Comparison of ENCODE assay signal across 27 cellular contexts in the genomic region with DNA sequence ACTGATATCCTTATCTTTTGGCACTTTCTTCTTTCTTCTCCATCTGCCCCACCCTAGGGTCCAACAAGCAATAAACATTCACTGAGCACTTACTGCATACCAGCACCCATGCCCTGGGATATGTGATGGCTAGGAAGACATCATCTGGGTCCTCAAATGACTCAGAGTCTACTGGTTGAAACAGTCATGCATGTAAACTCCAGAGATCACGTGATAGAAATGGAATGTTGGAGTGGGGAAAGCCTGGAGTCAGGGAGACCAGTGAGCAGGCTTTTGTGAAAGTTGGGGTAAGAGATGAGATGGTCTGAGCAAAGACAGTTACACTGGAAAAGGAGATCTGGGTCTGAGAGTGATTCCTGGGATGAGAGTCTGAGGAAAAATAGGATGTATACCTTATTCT.
DNase-seq lines count a peak whose midpoint lies in the region; ATAC-seq, FAIRE-seq and TF ChIP-seq lines count a peak whose summit lies in the region.
"Had no signal": no experiment of that assay in that cellular context is flagged by ENCODE, and none has a peak within 500 bp of the region (broad histone marks: within the 10 kb centered on the region; RNA-seq: fewer than 3 reads in every experiment).

No MANE protein-coding gene starts in this region.

- no peak overlapping the region for H4K91ac ChIP-seq in mesenchymal stem cell (ENCODE audit: low read length)

- H3K27me3 Mint-ChIP-seq in activated CD4-positive, alpha-beta memory T cell treated with anti-CD3 and anti-CD28 coated beads for 36 hours, result no peaks in the 10 kb centered on the region
- H3K27me3 Mint-ChIP-seq: activated naive CD8-positive, alpha-beta T cell treated with anti-CD3 and anti-CD28 coated beads, Interleukin-2, amount 50 U/mL, for 24 hours; stimulated activated naive CD8-positive, alpha-beta T cell treated with anti-CD3 and anti-CD28 coated beads, Interleukin-15, amount 100 ng/mL, for 72 hours had no signal

- peaks cover 14% of the 10 kb centered on the region for H3K4me1 ChIP-seq in mammary epithelial cell (ENCODE audit: insufficient read depth, low read length)
- peaks cover 2% of the 10 kb centered on the region for H3K4me1 ChIP-seq in mesenchymal stem cell (ENCODE audit: control insufficient read depth, insufficient read depth, low read depth, low read length)
- no peaks in the 10 kb centered on the region for H3K4me1 ChIP-seq in psoas muscle
- H3K4me1 ChIP-seq: esophagus muscularis mucosa, gastroesophageal sphincter, thyroid gland had no signal

- H3K18ac ChIP-seq in mesenchymal stem cell (ENCODE audit: low read depth in 1 of 2, low read length in 2 of 2), result no peak overlapping the region

- no peaks in the 10 kb centered on the region for H3K79me1 ChIP-seq in mesenchymal stem cell (replicated peaks; ENCODE audit: low read length, poor library complexity, severe bottlenecking)

- H2AFZ ChIP-seq in mammary epithelial cell (ENCODE audit: low read depth, low read length), result no peak overlapping the region
- H2AFZ ChIP-seq in mesenchymal stem cell (ENCODE audit: low read depth, low read length), result no peak overlapping the region
- H2AFZ ChIP-seq: GM23338 had no signal

- H3K27ac ChIP-seq in mammary epithelial cell (ENCODE audit: insufficient read depth, low read depth, low read length) (no peak overlapping the region), mesenchymal stem cell (ENCODE audit: low read length, poor library complexity, severe bottlenecking) (no peak overlapping the region), psoas muscle (no peak overlapping the region)
- H3K27ac ChIP-seq: esophagus muscularis mucosa, gastroesophageal sphincter, thyroid gland had no signal

- no peak overlapping the region for H2BK15ac ChIP-seq in mesenchymal stem cell (ENCODE audit: low read depth, poor library complexity, severe bottlenecking)

- no peak overlapping the region for H3K23ac ChIP-seq in mesenchymal stem cell (ENCODE audit: low read length in 2 of 2)

- TF ChIP-seq CTCF in mammary epithelial cell (conservative IDR thresholded peaks at IDR 0.05 in 1 of 2, IDR thresholded peaks at IDR 0.05 in 1 of 2; ENCODE audit: extremely low read depth in 1 of 2, insufficient read depth in 1 of 2, low read depth in 1 of 2, low read length in 2 of 2), result no peak
- TF ChIP-seq CTCF in psoas muscle (IDR thresholded peaks at IDR 0.05), result no peak

- WGBS in mammary epithelial cell (ENCODE audit: low coverage, missing lambda C conversion rate), result 69% methylated on average over 1 of the region's 1 CpG
- 57% methylated on average over 1 of the region's 1 CpG for WGBS in mesenchymal stem cell
- WGBS in psoas muscle, 3 donors, result 48 to 68% (median 58%) methylated on average over 1 of the region's 1 CpG

- H3K36me3 ChIP-seq in mammary epithelial cell (ENCODE audit: insufficient read depth, low read length) (no peaks in the 10 kb centered on the region), mesenchymal stem cell (ENCODE audit: control insufficient read depth in 1 of 2, insufficient read depth in 2 of 2, low read depth in 1 of 2, low read length in 2 of 2) (no peaks in the 10 kb centered on the region), psoas muscle (ENCODE audit: insufficient read depth in 1 of 2, low read depth in 1 of 2) (no peaks in the 10 kb centered on the region)
- H3K36me3 ChIP-seq: esophagus muscularis mucosa, gastroesophageal sphincter, thyroid gland had no signal

- no peak overlapping the region for H3K4ac ChIP-seq in mesenchymal stem cell (ENCODE audit: low read depth in 1 of 2, low read length in 2 of 2)

- no peak overlapping the region for H2BK120ac ChIP-seq in mesenchymal stem cell (ENCODE audit: low read depth, low read length)

- no TSS peak for BruUV-seq in mammary epithelial cell (replicated peaks; lab: Mats Ljungman, UMichigan)

- no peak overlapping the region for H2BK5ac ChIP-seq in mesenchymal stem cell (ENCODE audit: low read depth, low read length, poor library complexity, severe bottlenecking)

- no peak for ATAC-seq in psoas muscle
- ATAC-seq: activated CD4-positive, CD25-positive, alpha-beta regulatory T cell treated with anti-CD3 and anti-CD28 coated beads, Interleukin-2, amount 50 U/mL, for 24 hours; activated naive CD8-positive, alpha-beta T cell treated with anti-CD3 and anti-CD28 coated beads, Interleukin-2, amount 50 U/mL, for 24 hours; CD8-positive, alpha-beta T cell; gastroesophageal sphincter; GM23338; stimulated activated naive CD8-positive, alpha-beta T cell treated with anti-CD3 and anti-CD28 coated beads, Interleukin-15, amount 100 ng/mL, for 72 hours had no signal

- peak; percentile 42 for DNase-seq in ELR (ENCODE audit: low read depth)
- peak; percentile 44 for DNase-seq in LHCN-M2 (ENCODE audit: low read depth)
- DNase-seq in mammary epithelial cell, result peak; percentile 57
- peak; percentile 36 for DNase-seq in mesenchymal stem cell
- DNase-seq in psoas muscle, result no peak
- no peak for DNase-seq in activated CD4-positive, alpha-beta memory T cell treated with anti-CD3 and anti-CD28 coated beads for 36 hours
- no peak for DNase-seq in H54 (ENCODE audit: insufficient read length, low spot score)
- DNase-seq in midbrain (lab: John Stamatoyannopoulos, UW), result no peak
- DNase-seq: activated gamma-delta T cell treated with Interleukin-2 at 50 U/mL for 16 hours; activated naive CD8-positive, alpha-beta T cell treated with anti-CD3 and anti-CD28 coated beads, Interleukin-2, amount 50 U/mL, for 24 hours; CD8-positive, alpha-beta T cell; DMS 273 treated with DMSO at 0.1 percent for 48 hours; effector memory CD4-positive, alpha-beta T cell; NCI-H1105; NCI-H2081; NCI-H345; SIG-M5; stimulated activated naive CD8-positive, alpha-beta T cell treated with anti-CD3 and anti-CD28 coated beads, Interleukin-15, amount 100 ng/mL, for 72 hours; thyroid gland had no signal

- no peaks in the 10 kb centered on the region for H4K20me1 ChIP-seq in mammary epithelial cell (ENCODE audit: insufficient read depth, low read length)

- intact Hi-C loops in mammary epithelial cell (cut with micrococcal nuclease) (loop anchor here (2.0 to 10.0 kb wide), 4 partner anchors 159 to 1069 kb away; no protein-coding TSS in a partner anchor), psoas muscle (cut with DNase I) (no loop called here)
- intact Hi-C loops in activated CD4-positive, alpha-beta memory T cell treated with anti-CD3 and anti-CD28 coated beads for 36 hours (cut with micrococcal nuclease), result no loop called here

- H2AK5ac ChIP-seq in mesenchymal stem cell (ENCODE audit: low read length, severe bottlenecking), result no peak overlapping the region

- H4K8ac ChIP-seq in mesenchymal stem cell (ENCODE audit: low read length), result no peak overlapping the region

- H3K14ac ChIP-seq in mesenchymal stem cell (ENCODE audit: low read length in 2 of 2), result peak overlapping the region in 1 of 2 experiments; percentile 1

- no peak overlapping the region for H3K4me3 Mint-ChIP-seq in activated CD4-positive, alpha-beta memory T cell treated with anti-CD3 and anti-CD28 coated beads for 36 hours
- H3K4me3 Mint-ChIP-seq: activated naive CD8-positive, alpha-beta T cell treated with anti-CD3 and anti-CD28 coated beads, Interleukin-2, amount 50 U/mL, for 24 hours; CD8-positive, alpha-beta T cell; GM23338; stimulated activated naive CD8-positive, alpha-beta T cell treated with anti-CD3 and anti-CD28 coated beads, Interleukin-15, amount 100 ng/mL, for 72 hours had no signal

- no peak overlapping the region for H3K4me2 ChIP-seq in mammary epithelial cell (ENCODE audit: insufficient read depth, low read depth, low read length)
- no peak overlapping the region for H3K4me2 ChIP-seq in mesenchymal stem cell (ENCODE audit: low read length, poor library complexity, severe bottlenecking)
- H3K4me2 ChIP-seq: GM23338 had no signal

- H3K36me3 Mint-ChIP-seq in activated CD4-positive, alpha-beta memory T cell treated with anti-CD3 and anti-CD28 coated beads for 36 hours, result no peaks in the 10 kb centered on the region
- H3K36me3 Mint-ChIP-seq: CD8-positive, alpha-beta T cell had no signal

- H3K27ac Mint-ChIP-seq in activated CD4-positive, alpha-beta memory T cell treated with anti-CD3 and anti-CD28 coated beads for 36 hours, result no peak overlapping the region
- H3K27ac Mint-ChIP-seq: activated naive CD8-positive, alpha-beta T cell treated with anti-CD3 and anti-CD28 coated beads, Interleukin-2, amount 50 U/mL, for 24 hours; CD8-positive, alpha-beta T cell; GM23338; stimulated activated naive CD8-positive, alpha-beta T cell treated with anti-CD3 and anti-CD28 coated beads, Interleukin-15, amount 100 ng/mL, for 72 hours had no signal

- dilution Hi-C loops in mammary epithelial cell (cut with HindIII; ENCODE audit: low sequenced_read_pairs), result no loop called here

- no peaks in the 10 kb centered on the region for H3K79me2 ChIP-seq in mammary epithelial cell (ENCODE audit: insufficient read depth, low read length)

- FAIRE-seq in H54 (lab: Jason Lieb, UNC), result no peak
- FAIRE-seq: colon, GM18507, TTC549 had no signal

- no peaks in the 10 kb centered on the region for H3K9me3 ChIP-seq in mammary epithelial cell (replicated peaks; ENCODE audit: insufficient read depth, low read length)
- peaks cover 11% of the 10 kb centered on the region for H3K9me3 ChIP-seq in mesenchymal stem cell (ENCODE audit: control insufficient read depth, low read length)
- H3K9me3 ChIP-seq in psoas muscle, result peaks cover 5% of the 10 kb centered on the region
- H3K9me3 ChIP-seq: thyroid gland had no signal

- no peak overlapping the region for H2BK12ac ChIP-seq in mesenchymal stem cell (ENCODE audit: low read length in 2 of 2)

- H3K9ac ChIP-seq in mammary epithelial cell (ENCODE audit: insufficient read depth, low read length) (no peak overlapping the region), mesenchymal stem cell (ENCODE audit: low read length) (no peak overlapping the region)

- in situ Hi-C loops in mammary epithelial cell (cut with MboI; ENCODE audit: low sequenced_read_pairs in 2 of 2), result no loop called here

- CTCF ChIA-PET in mammary epithelial cell (lab: Charles Lee; ENCODE audit: low non-redundant PET), result interaction anchor here (0.6 kb wide), 1 partner anchor 744 kb away, joined by 3 read pairs; no protein-coding TSS in a partner anchor
- CTCF ChIA-PET in activated CD4-positive, alpha-beta memory T cell treated with anti-CD3 and anti-CD28 coated beads for 36 hours (lab: Charles Lee), result no interaction called here

- no peak overlapping the region for H3K4me3 ChIP-seq in mammary epithelial cell (replicated peaks in 1 of 3; ENCODE audit: insufficient read depth in 1 of 3, low read depth in 2 of 3, low read length in 3 of 3)
- H3K4me3 ChIP-seq in mesenchymal stem cell (ENCODE audit: insufficient read depth in 1 of 2, low read depth in 1 of 2, low read length in 2 of 2), result no peak overlapping the region
- no peak overlapping the region for H3K4me3 ChIP-seq in psoas muscle
- H3K4me3 ChIP-seq: esophagus muscularis mucosa, gastroesophageal sphincter, GM23338, lung, thyroid gland had no signal

- H3K9me3 Mint-ChIP-seq in activated CD4-positive, alpha-beta memory T cell treated with anti-CD3 and anti-CD28 coated beads for 36 hours, result peaks cover 15% of the 10 kb centered on the region

- H3K27me3 ChIP-seq in mammary epithelial cell (ENCODE audit: insufficient read depth, low read length), result no peaks in the 10 kb centered on the region
- H3K27me3 ChIP-seq in mesenchymal stem cell (ENCODE audit: control insufficient read depth in 1 of 2, insufficient read depth in 1 of 2, low read length in 2 of 2), result no peaks in the 10 kb centered on the region
- H3K27me3 ChIP-seq in psoas muscle (ENCODE audit: insufficient read depth in 3 of 3, low read length in 2 of 3), result no peaks in the 10 kb centered on the region
- H3K27me3 ChIP-seq: esophagus muscularis mucosa, gastroesophageal sphincter, thyroid gland had no signal

- no peak for TF ChIP-seq POLR2A in H54 (IDR thresholded peaks at IDR 0.05; ENCODE audit: low read depth, low read length)

- POLR2A ChIA-PET in activated CD4-positive, alpha-beta memory T cell treated with anti-CD3 and anti-CD28 coated beads for 36 hours (lab: Charles Lee), result no interaction called here

- H3K4me1 Mint-ChIP-seq in activated CD4-positive, alpha-beta memory T cell treated with anti-CD3 and anti-CD28 coated beads for 36 hours (ENCODE audit: low read depth), result no peaks in the 10 kb centered on the region
- H3K4me1 Mint-ChIP-seq: activated naive CD8-positive, alpha-beta T cell treated with anti-CD3 and anti-CD28 coated beads, Interleukin-2, amount 50 U/mL, for 24 hours; stimulated activated naive CD8-positive, alpha-beta T cell treated with anti-CD3 and anti-CD28 coated beads, Interleukin-15, amount 100 ng/mL, for 72 hours had no signal

Comparison
In these comparisons a context has a peak if more than half of its experiments do, and no peak if none do; other contexts are left out.
1. DNase-seq: peak in ELR (single experiment), LHCN-M2 (single experiment), mammary epithelial cell (single experiment) and mesenchymal stem cell (single experiment); none in psoas muscle (0 of 2), activated CD4-positive, alpha-beta memory T cell treated with anti-CD3 and anti-CD28 coated beads for 36 hours (single experiment), H54 (single experiment) and midbrain (single experiment).